Comparison of ENCODE assay signal across 17 cellular contexts in genomic region chr14:99589651-99590530, GRCh38. TPM values are rescaled to one million over a fixed set of nuclear protein-coding genes. Genes with fewer than 3 reads are reported as not detected.
DNase-seq lines count a peak whose midpoint lies in the region; ATAC-seq and TF ChIP-seq lines count a peak whose summit lies in the region.
"Had no signal": no experiment of that assay in that cellular context is flagged by ENCODE, and none has a peak within 500 bp of the region (broad histone marks: within the 10 kb centered on the region; RNA-seq: fewer than 3 reads in every experiment).

No MANE protein-coding gene starts in this region.

- peaks cover 6% of the 10 kb centered on the region for H3K27me3 Mint-ChIP-seq in glutamatergic neuron (ENCODE audit: unreplicated experiment)
- H3K27me3 Mint-ChIP-seq: activated naive CD4-positive, alpha-beta T cell treated with anti-CD3 and anti-CD28 coated beads, Interleukin-2, amount 10 ng/mL, durations not matched to agents 7 days and 5 days; dendritic cell treated with granulocyte-macrophage colony-stimulating factor and Interleukin-4, amounts not matched to agents 40 ng/mL and 50 ng/mL, for 4 days; stimulated activated naive CD8-positive, alpha-beta T cell treated with anti-CD3 and anti-CD28 coated beads, Interleukin-15, amount 100 ng/mL, for 72 hours had no signal

- peak overlapping the region; percentile 18 for H3K4me3 Mint-ChIP-seq in glutamatergic neuron (ENCODE audit: unreplicated experiment)
- H3K4me3 Mint-ChIP-seq: activated naive CD4-positive, alpha-beta T cell treated with anti-CD3 and anti-CD28 coated beads, Interleukin-2, amount 10 ng/mL, durations not matched to agents 7 days and 5 days; dendritic cell treated with granulocyte-macrophage colony-stimulating factor and Interleukin-4, amounts not matched to agents 40 ng/mL and 50 ng/mL, for 4 days; IgD-negative memory B cell; stimulated activated naive CD8-positive, alpha-beta T cell treated with anti-CD3 and anti-CD28 coated beads, Interleukin-15, amount 100 ng/mL, for 72 hours had no signal

- peaks cover 16% of the 10 kb centered on the region for H3K4me1 Mint-ChIP-seq in glutamatergic neuron (ENCODE audit: low read depth, unreplicated experiment)

- H3K4me1 ChIP-seq in SJSA1 (replicated peaks): peaks cover 71% of the 10 kb centered on the region
- peaks cover 31% of the 10 kb centered on the region for H3K4me1 ChIP-seq in rectal smooth muscle tissue (ENCODE audit: control insufficient read depth, insufficient read depth, low read length)

- H3K9me3 ChIP-seq in SJSA1 (replicated peaks): no peaks in the 10 kb centered on the region

- H3K36me3 Mint-ChIP-seq in glutamatergic neuron (ENCODE audit: unreplicated experiment): no peaks in the 10 kb centered on the region
- H3K36me3 Mint-ChIP-seq: activated naive CD4-positive, alpha-beta T cell treated with anti-CD3 and anti-CD28 coated beads, Interleukin-2, amount 10 ng/mL, durations not matched to agents 7 days and 5 days; IgD-negative memory B cell had no signal

- no peak for TF ChIP-seq CTCF in glutamatergic neuron (IDR thresholded peaks at IDR 0.05; ENCODE audit: partially characterized antibody, unreplicated experiment)

- no peak for ATAC-seq in HG03460 (IDR thresholded peaks at IDR 0.05; ENCODE audit: unreplicated experiment)
- ATAC-seq: stimulated activated naive CD8-positive, alpha-beta T cell treated with anti-CD3 and anti-CD28 coated beads, Interleukin-15, amount 100 ng/mL, for 72 hours had no signal

- H3K27ac ChIP-seq in SJSA1: peak overlapping the region; percentile 37
- H3K27ac ChIP-seq in rectal smooth muscle tissue (ENCODE audit: low read depth, low read length): peak overlapping the region; percentile 19

- H3K4me3 ChIP-seq in SJSA1: no peak overlapping the region
- no peak overlapping the region for H3K4me3 ChIP-seq in rectal smooth muscle tissue (ENCODE audit: low read length)

- in situ Hi-C loops in G401 (cut with HindIII; ENCODE audit: low sequenced_read_pairs): no loop called here

- peaks cover 12% of the 10 kb centered on the region for H3K9me3 Mint-ChIP-seq in glutamatergic neuron (ENCODE audit: unreplicated experiment)
- H3K9me3 Mint-ChIP-seq: activated naive CD4-positive, alpha-beta T cell treated with anti-CD3 and anti-CD28 coated beads, Interleukin-2, amount 10 ng/mL, durations not matched to agents 7 days and 5 days; dendritic cell treated with granulocyte-macrophage colony-stimulating factor and Interleukin-4, amounts not matched to agents 40 ng/mL and 50 ng/mL, for 4 days; nephron; stimulated activated naive CD8-positive, alpha-beta T cell treated with anti-CD3 and anti-CD28 coated beads, Interleukin-15, amount 100 ng/mL, for 72 hours had no signal

- DNase-seq in G401 (ENCODE audit: low spot score) (peak; percentile 54), SJSA1 (ENCODE audit: low read depth in 1 of 2, low spot score in 2 of 2) (no peak), glutamatergic neuron (no peak), RPMI8226 (no peak), NCI-H526 treated with DMSO at 0.1 percent for 48 hours (lab: John Stamatoyannopoulos, UW) (no peak)
- no peak for DNase-seq in activated naive CD4-positive, alpha-beta T cell treated with Interleukin-2 at 50 U/mL for 16 hours
- DNase-seq: activated naive CD4-positive, alpha-beta T cell treated with anti-CD3 and anti-CD28 coated beads, Interleukin-2, amount 10 ng/mL, durations not matched to agents 7 days and 5 days; erythroblast; NCI-H1930; NCI-H524; stimulated activated CD4-positive, alpha-beta T cell treated with anti-CD3 and anti-CD28 coated beads, Interleukin-1b, Interleukin-23, amount 100 ng/mL, for 48 hours; stimulated activated naive CD8-positive, alpha-beta T cell treated with anti-CD3 and anti-CD28 coated beads, Interleukin-15, amount 100 ng/mL, for 72 hours had no signal

- no peak overlapping the region for H3K9ac ChIP-seq in rectal smooth muscle tissue (ENCODE audit: low read length)

- H3K27me3 ChIP-seq in SJSA1 (replicated peaks) (no peaks in the 10 kb centered on the region), rectal smooth muscle tissue (ENCODE audit: control insufficient read depth, insufficient read depth, low read length) (no peaks in the 10 kb centered on the region)

- H3K36me3 ChIP-seq in SJSA1: peaks cover 13% of the 10 kb centered on the region; the same call in 1 of the 2 replicates
- H3K36me3 ChIP-seq in rectal smooth muscle tissue (ENCODE audit: control insufficient read depth, insufficient read depth, low read length): no peaks in the 10 kb centered on the region

- peak overlapping the region; percentile 28 for H3K27ac Mint-ChIP-seq in glutamatergic neuron (ENCODE audit: unreplicated experiment)
- H3K27ac Mint-ChIP-seq: dendritic cell treated with granulocyte-macrophage colony-stimulating factor and Interleukin-4, amounts not matched to agents 40 ng/mL and 50 ng/mL, for 4 days; stimulated activated naive CD8-positive, alpha-beta T cell treated with anti-CD3 and anti-CD28 coated beads, Interleukin-15, amount 100 ng/mL, for 72 hours had no signal

RNA-seq across cellular contexts. Expression of gene CCDC85C, which starts 14.1 kb away (rescaled TPM):
- 20.4 and 25.8 TPM in 2 replicates for total RNA-seq in G401 (2014; rRNA removed; shearing (Covaris generic))
- 14.5 and 25.8 TPM in 2 replicates for total RNA-seq in SJSA1 (2014; rRNA removed; shearing (Covaris generic))
- 32.3 TPM for total RNA-seq in glutamatergic neuron (ENCODE audit: unreplicated experiment)

RNA-seq across cellular contexts. Expression of gene HHIPL1, which starts 55.0 kb away (rescaled TPM):
- 0.20 TPM in 1 of 2 replicates, not detected in the other for total RNA-seq in G401 (2014; rRNA removed; shearing (Covaris generic))
- total RNA-seq in SJSA1 (2014; rRNA removed; shearing (Covaris generic)): 0.42 TPM in 1 of 2 replicates, not detected in the other
- 0.47 TPM for total RNA-seq in glutamatergic neuron (ENCODE audit: unreplicated experiment)
